ENCODE assay signal across 17 cellular contexts in the genomic region with DNA sequence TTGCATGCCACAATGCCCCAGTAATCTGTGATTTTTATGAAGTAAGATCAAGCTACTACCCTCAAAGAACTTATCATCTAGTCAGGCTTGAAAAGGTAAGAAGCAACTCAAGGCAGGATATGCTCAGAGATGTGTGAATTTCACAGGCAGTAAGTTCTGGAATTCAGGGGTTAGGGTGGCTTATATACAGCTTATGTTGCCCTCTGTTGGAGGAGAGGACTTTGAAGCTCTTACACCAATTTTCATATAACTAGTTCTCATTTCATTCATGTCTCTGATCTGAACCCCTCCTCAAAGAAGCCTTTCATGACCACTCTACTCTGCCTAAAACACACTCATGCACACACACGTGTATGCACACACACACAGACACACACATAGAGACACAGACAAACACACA.
DNase-seq lines count a peak whose midpoint lies in the region; ATAC-seq and TF ChIP-seq lines count a peak whose summit lies in the region.
"Had no signal": no experiment of that assay in that cellular context is flagged by ENCODE, and none has a peak within 500 bp of the region (broad histone marks: within the 10 kb centered on the region; RNA-seq: fewer than 3 reads in every experiment).

No MANE protein-coding gene starts in this region.

- no peaks in the 10 kb centered on the region for H3K23me2 ChIP-seq in H9 (ENCODE audit: insufficient read length, low read depth, low read length, poor library complexity, severe bottlenecking)

- H3K79me2 ChIP-seq in H9 (ENCODE audit: insufficient read depth, low read length) (no peaks in the 10 kb centered on the region), Karpas-422 (ENCODE audit: low read length) (no peaks in the 10 kb centered on the region)

- H3K4me2 ChIP-seq in H9 (ENCODE audit: insufficient read depth, insufficient read length, low read length) (no peak overlapping the region), Karpas-422 (ENCODE audit: low read depth, low read length, poor library complexity, severe bottlenecking) (no peak overlapping the region)

- H4K91ac ChIP-seq in H9 (ENCODE audit: insufficient read length, low read depth, low read length): no peak overlapping the region

- ATAC-seq in activated CD8-positive, alpha-beta T cell treated with anti-CD3 and anti-CD28 coated beads for 36 hours: no peak
- ATAC-seq in HG03571 (IDR thresholded peaks at IDR 0.05; ENCODE audit: unreplicated experiment) (no peak), HG03280 (IDR thresholded peaks at IDR 0.05; ENCODE audit: unreplicated experiment) (no peak)
- ATAC-seq: activated naive CD8-positive, alpha-beta T cell treated with anti-CD3 and anti-CD28 coated beads, Interleukin-2, amount 50 U/mL, for 24 hours had no signal

- H3K4ac ChIP-seq in H9 (ENCODE audit: low read depth, low read length): no peak overlapping the region

- H3K36me3 Mint-ChIP-seq in H9 (ENCODE audit: insufficient read depth in 1 of 3, low read depth in 3 of 3): peaks cover 0 to 1% (median 0%) of the 10 kb centered on the region in 3 experiments; a peak in 1 of 7 replicates
- no peaks in the 10 kb centered on the region for H3K36me3 Mint-ChIP-seq in activated CD8-positive, alpha-beta T cell treated with anti-CD3 and anti-CD28 coated beads for 36 hours (ENCODE audit: low read depth)

- CTCF ChIA-PET in activated CD8-positive, alpha-beta T cell treated with anti-CD3 and anti-CD28 coated beads for 36 hours (lab: Charles Lee): interaction anchor here (0.6 kb wide), 1 partner anchor 135 kb away, joined by 3 read pairs; no protein-coding TSS in a partner anchor

- no peak overlapping the region for H4K5ac ChIP-seq in H9 (ENCODE audit: insufficient read length, low read depth, low read length)

- no peak overlapping the region for H3K18ac ChIP-seq in H9 (ENCODE audit: insufficient read length, low read depth, low read length)

- H3K4me1 ChIP-seq in H9 (ENCODE audit: insufficient read depth, low read length) (peaks cover 9% of the 10 kb centered on the region), adipocyte (ENCODE audit: control insufficient read depth, insufficient read depth, low read length) (peaks cover 7% of the 10 kb centered on the region), Karpas-422 (ENCODE audit: low read length) (no peaks in the 10 kb centered on the region)
- H3K4me1 ChIP-seq: suprapubic skin had no signal

- H3T11ph ChIP-seq in H9 (ENCODE audit: low read length): no peak overlapping the region

- POLR2A ChIA-PET in activated CD8-positive, alpha-beta T cell treated with anti-CD3 and anti-CD28 coated beads for 36 hours (lab: Charles Lee): no interaction called here

- no peak overlapping the region for H2BK20ac ChIP-seq in H9 (ENCODE audit: low read depth, low read length, poor library complexity, severe bottlenecking)

- H3K9ac ChIP-seq in H9 (ENCODE audit: extremely low read depth, insufficient read length, low read length) (no peak overlapping the region), adipocyte (ENCODE audit: low read length) (no peak overlapping the region), Karpas-422 (ENCODE audit: low read length) (no peak overlapping the region)

- no peak overlapping the region for H3K14ac ChIP-seq in H9 (ENCODE audit: insufficient read depth, low read length)

- H3K27me3 Mint-ChIP-seq in H9 (ENCODE audit: low read depth): peaks cover 21% of the 10 kb centered on the region
- H3K27me3 Mint-ChIP-seq in activated CD8-positive, alpha-beta T cell treated with anti-CD3 and anti-CD28 coated beads for 36 hours: peaks cover 1% of the 10 kb centered on the region

- no peak overlapping the region for H3K27ac ChIP-seq in H9 (ENCODE audit: insufficient read length, low read depth, low read length)
- H3K27ac ChIP-seq in Karpas-422 (ENCODE audit: low read length): no peak overlapping the region
- H3K27ac ChIP-seq: suprapubic skin had no signal

- no peak overlapping the region for H2BK15ac ChIP-seq in H9 (ENCODE audit: low read depth, low read length)

- H3K4me3 ChIP-seq in adipocyte (ENCODE audit: low read length): no peak overlapping the region
- no peak overlapping the region for H3K4me3 ChIP-seq in fibroblast of pulmonary artery (replicated peaks; ENCODE audit: low read depth, low read length)
- no peak overlapping the region for H3K4me3 ChIP-seq in Karpas-422 (ENCODE audit: low read length)
- H3K4me3 ChIP-seq: suprapubic skin had no signal

- no CpG with 5 or more reads among the region's 1 CpG for WGBS in H9 (ENCODE audit: extremely low coverage, insufficient read length, low lambda C conversion rate)

- H2BK12ac ChIP-seq in H9 (ENCODE audit: insufficient read length, low read depth, low read length): no peak overlapping the region

- no peak overlapping the region for H3K23ac ChIP-seq in H9 (ENCODE audit: insufficient read length, low read depth, low read length)

- H3K9me3 ChIP-seq in H9 (ENCODE audit: control insufficient read depth, low read depth, low read length) (no peaks in the 10 kb centered on the region), adipocyte (ENCODE audit: control insufficient read depth, low read length) (no peaks in the 10 kb centered on the region), Karpas-422 (ENCODE audit: low read length) (no peaks in the 10 kb centered on the region)
- H3K9me3 ChIP-seq: suprapubic skin had no signal

- peak; percentile 34; the same call in 2 of the 3 replicates for TF ChIP-seq CTCF in H9 (conservative IDR thresholded peaks at IDR 0.05)
- TF ChIP-seq CTCF in fibroblast of pulmonary artery (IDR thresholded peaks at IDR 0.05; ENCODE audit: low read length, missing control alignments): no peak
- TF ChIP-seq CTCF in activated CD8-positive, alpha-beta T cell treated with anti-CD3 and anti-CD28 coated beads for 36 hours (IDR thresholded peaks at IDR 0.05): no peak

- H4K20me1 ChIP-seq in H9 (ENCODE audit: control insufficient read depth, insufficient read depth, insufficient read length): no peaks in the 10 kb centered on the region
- no peaks in the 10 kb centered on the region for H4K20me1 ChIP-seq in Karpas-422 (ENCODE audit: insufficient read depth, low read depth, low read length)

- H2BK5ac ChIP-seq in H9 (ENCODE audit: insufficient read length, low read length): no peak overlapping the region

- no peak overlapping the region for H4K8ac ChIP-seq in H9 (replicated peaks; ENCODE audit: insufficient read length, low read depth, low read length)

- no peak overlapping the region for H3K27ac Mint-ChIP-seq in H9
- no peak overlapping the region for H3K27ac Mint-ChIP-seq in activated CD8-positive, alpha-beta T cell treated with anti-CD3 and anti-CD28 coated beads for 36 hours
- H3K27ac Mint-ChIP-seq: activated naive CD8-positive, alpha-beta T cell treated with anti-CD3 and anti-CD28 coated beads, Interleukin-2, amount 50 U/mL, for 24 hours; B cell had no signal

- H3K36me3 ChIP-seq in adipocyte (ENCODE audit: control insufficient read depth, insufficient read depth, low read length, severe bottlenecking) (no peaks in the 10 kb centered on the region), Karpas-422 (ENCODE audit: insufficient read depth, low read length) (no peaks in the 10 kb centered on the region)
- H3K36me3 ChIP-seq: suprapubic skin had no signal

- DNase-seq in ACHN (peak; percentile 1), H9 (no peak), adipocyte (ENCODE audit: low read depth) (peak; percentile 17), fibroblast of pulmonary artery (ENCODE audit: low read depth) (peak; percentile 20), Karpas-422 (no peak)
- no peak for DNase-seq in activated CD8-positive, alpha-beta T cell treated with anti-CD3 and anti-CD28 coated beads for 36 hours
- DNase-seq: activated CD4-positive, CD25-positive, alpha-beta regulatory T cell treated with anti-CD3 and anti-CD28 coated beads, Interleukin-2, amount 50 U/mL, for 72 hours; activated naive CD8-positive, alpha-beta T cell treated with anti-CD3 and anti-CD28 coated beads, Interleukin-2, amount 50 U/mL, for 24 hours; activated T-cell treated with anti-CD3 and anti-CD28 coated beads, Interleukin-2, amount 50 U/mL, for 1 hour; DMS53; glutamatergic neuron; NCI-H1417 treated with DMSO at 0.1 percent for 48 hours; posterior cingulate gyrus had no signal

- no peak overlapping the region for H3K56ac ChIP-seq in H9 (ENCODE audit: insufficient read length, low read depth, low read length)

- no peak overlapping the region for H2BK120ac ChIP-seq in H9 (ENCODE audit: low read depth, low read length, poor library complexity, severe bottlenecking)

- no peaks in the 10 kb centered on the region for H3K79me1 ChIP-seq in H9 (ENCODE audit: insufficient read depth, low read depth, low read length, poor library complexity, severe bottlenecking)

- H3K4me3 Mint-ChIP-seq in H9: no peak overlapping the region
- H3K4me3 Mint-ChIP-seq in activated CD8-positive, alpha-beta T cell treated with anti-CD3 and anti-CD28 coated beads for 36 hours: no peak overlapping the region
- H3K4me3 Mint-ChIP-seq: activated naive CD8-positive, alpha-beta T cell treated with anti-CD3 and anti-CD28 coated beads, Interleukin-2, amount 50 U/mL, for 24 hours; B cell had no signal

- no peaks in the 10 kb centered on the region for H3K9me2 ChIP-seq in Karpas-422 (replicated peaks; ENCODE audit: insufficient read depth, low read length)

- H2AFZ ChIP-seq in H9 (ENCODE audit: low read length): no peak overlapping the region
- no peak overlapping the region for H2AFZ ChIP-seq in Karpas-422 (ENCODE audit: low read length)

- intact Hi-C loops in activated CD8-positive, alpha-beta T cell treated with anti-CD3 and anti-CD28 coated beads for 36 hours (cut with micrococcal nuclease): no loop called here

- H3K4me1 Mint-ChIP-seq in H9: peaks cover 49 to 50% of the 10 kb centered on the region in 2 experiments
- peaks cover 5% of the 10 kb centered on the region for H3K4me1 Mint-ChIP-seq in activated CD8-positive, alpha-beta T cell treated with anti-CD3 and anti-CD28 coated beads for 36 hours (ENCODE audit: low read depth)
- H3K4me1 Mint-ChIP-seq: B cell had no signal

- H3K27me3 ChIP-seq in H9 (ENCODE audit: insufficient read depth, low read length) (no peaks in the 10 kb centered on the region), adipocyte (replicated peaks; ENCODE audit: control insufficient read depth, insufficient read depth, low read length) (peaks cover 48% of the 10 kb centered on the region), Karpas-422 (ENCODE audit: low read length) (no peaks in the 10 kb centered on the region)
- H3K27me3 ChIP-seq: suprapubic skin had no signal

- H3K9me3 Mint-ChIP-seq in H9: no peaks in the 10 kb centered on the region
- no peaks in the 10 kb centered on the region for H3K9me3 Mint-ChIP-seq in activated CD8-positive, alpha-beta T cell treated with anti-CD3 and anti-CD28 coated beads for 36 hours
- H3K9me3 Mint-ChIP-seq: activated naive CD8-positive, alpha-beta T cell treated with anti-CD3 and anti-CD28 coated beads, Interleukin-2, amount 50 U/mL, for 24 hours had no signal

- in situ Hi-C loops in ACHN (cut with HindIII; ENCODE audit: low pct_ligation_motif_present, low pct_unique_long_range_greater_than_20kb, low sequenced_read_pairs): no loop called here

- H2AK5ac ChIP-seq in H9 (ENCODE audit: insufficient read length, low read length): no peak overlapping the region

Comparison
In these comparisons a context has a peak if more than half of its experiments do, and no peak if none do; other contexts are left out.
1. DNase-seq: peak in ACHN (single experiment), adipocyte (single experiment) and fibroblast of pulmonary artery (single experiment); none in H9 (single experiment), activated CD8-positive, alpha-beta T cell treated with anti-CD3 and anti-CD28 coated beads for 36 hours (single experiment) and Karpas-422 (single experiment).